Comparison of ENCODE assay signal across 23 cellular contexts in genomic region chr16:21179983-21180365, GRCh38. TPM values are rescaled to one million over a fixed set of nuclear protein-coding genes. Genes with fewer than 3 reads are reported as not detected.
DNase-seq lines count a peak whose midpoint lies in the region; ATAC-seq, FAIRE-seq and TF ChIP-seq lines count a peak whose summit lies in the region.
"Had no signal": no experiment of that assay in that cellular context is flagged by ENCODE, and none has a peak within 500 bp of the region (broad histone marks: within the 10 kb centered on the region; RNA-seq: fewer than 3 reads in every experiment).

No MANE protein-coding gene starts in this region.

- H3K27ac ChIP-seq in left ventricle myocardium inferior (replicated peaks) (peak overlapping the region; percentile 52), right atrium auricular region (peak overlapping the region in 1 of 2 donors; percentile 33), testis (peak overlapping the region; percentile 57 to 65)
- H3K27ac ChIP-seq: BLaER1 had no signal

- no peak for ATAC-seq in activated T-cell treated with anti-CD3 and anti-CD28 coated beads, Interleukin-2, amount 50 U/mL, for 4 hours
- ATAC-seq: CD8-positive, alpha-beta T cell; GM23338; HepG2 had no signal

- H3K27me3 ChIP-seq in left ventricle myocardium inferior (ENCODE audit: low read depth), result no peaks in the 10 kb centered on the region
- no peaks in the 10 kb centered on the region for H3K27me3 ChIP-seq in right atrium auricular region
- no peaks in the 10 kb centered on the region for H3K27me3 ChIP-seq in testis
- H3K27me3 ChIP-seq: BLaER1 had no signal

- H3K9me3 ChIP-seq in left ventricle myocardium inferior (replicated peaks) (no peaks in the 10 kb centered on the region), right atrium auricular region (no peaks in the 10 kb centered on the region), testis (no peaks in the 10 kb centered on the region)

- no peak overlapping the region for H3K4me3 ChIP-seq in left ventricle myocardium inferior
- H3K4me3 ChIP-seq in right atrium auricular region, result no peak overlapping the region
- H3K4me3 ChIP-seq in testis, result no peak overlapping the region
- no peak overlapping the region for H3K4me3 ChIP-seq in lower leg skin (ENCODE audit: low read depth, poor library complexity, severe bottlenecking)
- H3K4me3 ChIP-seq: BLaER1, GM23338 had no signal

- TF ChIP-seq CTCF in left ventricle myocardium inferior (IDR thresholded peaks at IDR 0.05; ENCODE audit: borderline replicate concordance), result no peak
- no peak for TF ChIP-seq CTCF in right atrium auricular region (IDR thresholded peaks at IDR 0.05)
- no peak for TF ChIP-seq CTCF in testis (IDR thresholded peaks at IDR 0.05)
- no peak for TF ChIP-seq CTCF in lower leg skin (IDR thresholded peaks at IDR 0.05)
- no peak for TF ChIP-seq CTCF in GM20000 (IDR thresholded peaks at IDR 0.05; ENCODE audit: extremely low read depth, missing control alignments)

- H3K4me3 Mint-ChIP-seq in activated T-cell treated with anti-CD3 and anti-CD28 coated beads, Interleukin-2, amount 50 U/mL, for 4 hours, result no peak overlapping the region
- H3K4me3 Mint-ChIP-seq: CD14-positive monocyte; CD8-positive, alpha-beta T cell; GM23338; HFFc6; IgD-negative memory B cell had no signal

- WGBS in testis, 2 donors, result 39 to 45% methylated on average over 3 of the region's 3 CpGs
- WGBS in lower leg skin, 2 donors, result 82 to 90% methylated on average over 3 of the region's 3 CpGs

- peaks cover 86% of the 10 kb centered on the region for H3K36me3 ChIP-seq in left ventricle myocardium inferior
- H3K36me3 ChIP-seq in right atrium auricular region, result peaks cover 69% of the 10 kb centered on the region
- H3K36me3 ChIP-seq in testis (ENCODE audit: low read depth, missing control alignments), result no peaks in the 10 kb centered on the region

- H3K9me3 Mint-ChIP-seq in activated T-cell treated with anti-CD3 and anti-CD28 coated beads, Interleukin-2, amount 50 U/mL, for 4 hours, result peaks cover 12% of the 10 kb centered on the region
- H3K9me3 Mint-ChIP-seq: HFFc6 had no signal

- no peak for DNase-seq in left ventricle myocardium inferior
- DNase-seq in right atrium auricular region (ENCODE audit: low spot score), result no peak
- DNase-seq in testis, result no peak
- no peak for DNase-seq in lower leg skin (ENCODE audit: low spot score in 2 of 2)
- DNase-seq in activated T-cell treated with anti-CD3 and anti-CD28 coated beads, Interleukin-2, amount 50 U/mL, for 4 hours, result no peak
- DNase-seq in GM20000 (ENCODE audit: low spot score), result no peak
- DNase-seq: 8988T; Calu3; CD8-positive, alpha-beta T cell; DMS79 treated with DMSO at 0.1 percent for 48 hours; GF-D8; HCEC 1CT; HFFc6 had no signal

- no peaks in the 10 kb centered on the region for H3K27me3 Mint-ChIP-seq in activated T-cell treated with anti-CD3 and anti-CD28 coated beads, Interleukin-2, amount 50 U/mL, for 4 hours (ENCODE audit: low read depth)
- H3K27me3 Mint-ChIP-seq: IgD-negative memory B cell had no signal

- peak; percentile 77 for FAIRE-seq in endometrium (lab: Jason Lieb, UNC)
- FAIRE-seq: GM19239, H54, HepG2 had no signal

- peaks cover 56% of the 10 kb centered on the region for H3K36me3 Mint-ChIP-seq in activated T-cell treated with anti-CD3 and anti-CD28 coated beads, Interleukin-2, amount 50 U/mL, for 4 hours (ENCODE audit: insufficient read depth)

- H3K4me1 Mint-ChIP-seq in activated T-cell treated with anti-CD3 and anti-CD28 coated beads, Interleukin-2, amount 50 U/mL, for 4 hours (ENCODE audit: low read depth), result peaks cover 7% of the 10 kb centered on the region
- H3K4me1 Mint-ChIP-seq: CD14-positive monocyte, GM23338 had no signal

- TF ChIP-seq POLR2A in testis (IDR thresholded peaks at IDR 0.05) (no peak), lower leg skin (IDR thresholded peaks at IDR 0.05) (no peak)

- intact Hi-C loops in left ventricle myocardium inferior (cut with micrococcal nuclease) (loop anchor here (10.0 kb wide), 2 partner anchors 115 to 375 kb away; no protein-coding TSS in a partner anchor), testis (cut with DNase I; ENCODE audit: low total_unique reads) (no loop called here), lower leg skin (cut with DNase I; ENCODE audit: low total_unique reads) (no loop called here)

- H3K4me1 ChIP-seq in left ventricle myocardium inferior, result peaks cover 6% of the 10 kb centered on the region
- no peaks in the 10 kb centered on the region for H3K4me1 ChIP-seq in right atrium auricular region
- peaks cover 16% of the 10 kb centered on the region for H3K4me1 ChIP-seq in testis

RNA-seq across cellular contexts. Expression of gene LDAF1, which starts 21.5 kb away (rescaled TPM):
- 133 TPM for total RNA-seq in left ventricle myocardium inferior
- total RNA-seq in right atrium auricular region, result 100 to 1,000 TPM in 1 of 2 donors, 10 to 100 TPM in 1; 81.8 to 110 TPM
- 100 to 1,000 TPM in 1 of 2 donors, 10 to 100 TPM in 1; 54.2 to 131 TPM for total RNA-seq in testis
- 22.8 TPM for polyA plus RNA-seq in testis (ENCODE audit: insufficient read depth, low read depth, low replicate concordance)
- 100 to 1,000 TPM; 188 to 208 (median 200) TPM for total RNA-seq in lower leg skin
- 1 to 10 TPM; 5.1 to 6.6 (median 5.3) TPM for total RNA-seq in activated T-cell treated with anti-CD3 and anti-CD28 coated beads, Interleukin-2, amount 50 U/mL, for 4 hours

RNA-seq across cellular contexts. Expression of gene DNAH3, which starts 29.3 kb away (rescaled TPM):
- total RNA-seq in left ventricle myocardium inferior (1.8 TPM), right atrium auricular region (under 1 TPM in 1 of 2 donors, not detected in 1; 0.20 TPM), testis (10 to 100 TPM; 19.9 to 21.2 TPM), lower leg skin (1 to 10 TPM in 3 of 4 donors, under 1 TPM in 1; 0.72 to 1.8 (median 1.4) TPM)
- polyA plus RNA-seq in testis (ENCODE audit: insufficient read depth, low read depth, low replicate concordance), result 11.7 TPM
- not detected for total RNA-seq in activated T-cell treated with anti-CD3 and anti-CD28 coated beads, Interleukin-2, amount 50 U/mL, for 4 hours
- total RNA-seq: A673; CD8-positive, alpha-beta T cell; HFFc6 had no signal
- polyA plus RNA-seq: AG04450, CD14-positive monocyte, IgD-negative memory B cell had no signal

RNA-seq across cellular contexts. Expression of gene ZP2, which starts 31.4 kb away (rescaled TPM):
- total RNA-seq in left ventricle myocardium inferior (not detected), right atrium auricular region (not detected), testis (under 1 TPM in 1 of 2 donors, not detected in 1; 0.31 TPM), lower leg skin (under 1 TPM in 1 of 4 donors, not detected in 3; 0.32 TPM)
- polyA plus RNA-seq in testis (ENCODE audit: insufficient read depth, low read depth, low replicate concordance), result 0.18 TPM
- not detected for total RNA-seq in activated T-cell treated with anti-CD3 and anti-CD28 coated beads, Interleukin-2, amount 50 U/mL, for 4 hours
- total RNA-seq: A673; Calu3; CD8-positive, alpha-beta T cell; GM23338; HepG2; HFFc6 had no signal
- polyA plus RNA-seq: AG04450, CD14-positive monocyte, GM23338, HepG2, IgD-negative memory B cell had no signal

RNA-seq across cellular contexts. Expression of gene ANKS4B, which starts 53.5 kb away (rescaled TPM):
- total RNA-seq in left ventricle myocardium inferior, result not detected
- not detected for total RNA-seq in right atrium auricular region
- total RNA-seq in testis, result under 1 TPM; 0.12 to 0.24 TPM
- polyA plus RNA-seq in testis (ENCODE audit: insufficient read depth, low read depth, low replicate concordance), result 0.40 TPM
- total RNA-seq in lower leg skin, result under 1 TPM in 1 of 4 donors, not detected in 3; 0.13 TPM
- not detected for total RNA-seq in activated T-cell treated with anti-CD3 and anti-CD28 coated beads, Interleukin-2, amount 50 U/mL, for 4 hours
- total RNA-seq: A673; CD8-positive, alpha-beta T cell; HFFc6 had no signal
- polyA plus RNA-seq: CD14-positive monocyte, GM23338, IgD-negative memory B cell had no signal

Comparison
In these comparisons a context has a peak if more than half of its experiments do, and no peak if none do; other contexts are left out.
1. RNA of gene LDAF1, which starts 21.5 kb away (total RNA-seq): 188 to 208 TPM in lower leg skin, 133 TPM in left ventricle myocardium inferior (single experiment), 54.2 to 131 TPM in testis and 81.8 to 110 TPM in right atrium auricular region; 5.1 to 6.6 TPM in activated T-cell treated with anti-CD3 and anti-CD28 coated beads, Interleukin-2, amount 50 U/mL, for 4 hours; every median in the first group is over 4 times any median in the second.